ENCODE assay signal across 12 cellular contexts in the genomic region with DNA sequence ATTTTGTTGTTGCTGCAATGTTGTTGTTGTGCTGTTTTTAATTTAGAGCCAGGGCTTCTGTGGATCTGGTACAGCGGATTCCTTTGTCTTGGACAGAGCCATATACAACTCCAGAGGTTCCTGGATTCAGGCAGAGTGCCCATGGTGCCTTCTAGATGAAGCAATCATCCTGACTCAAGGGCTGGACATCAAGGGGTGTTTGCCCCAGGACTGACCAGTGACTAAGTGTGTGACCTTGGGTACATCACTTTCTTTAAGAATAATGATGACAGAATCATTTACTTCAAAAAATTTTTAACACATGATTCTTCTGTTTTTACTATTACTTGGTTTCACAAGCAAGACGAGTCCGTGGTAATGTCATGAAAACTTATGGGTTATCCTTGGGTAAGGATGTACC.
DNase-seq lines count a peak whose midpoint lies in the region; ATAC-seq and TF ChIP-seq lines count a peak whose summit lies in the region.
"Had no signal": no experiment of that assay in that cellular context is flagged by ENCODE, and none has a peak within 500 bp of the region (broad histone marks: within the 10 kb centered on the region; RNA-seq: fewer than 3 reads in every experiment).

No MANE protein-coding gene starts in this region.

- H3K4me2 ChIP-seq in mesendoderm (ENCODE audit: low read length): no peak overlapping the region

- no peak overlapping the region for H3K23ac ChIP-seq in mesendoderm (ENCODE audit: low read length)

- H4K5ac ChIP-seq in mesendoderm (ENCODE audit: low read length): no peak overlapping the region

- no peaks in the 10 kb centered on the region for H3K79me1 ChIP-seq in mesendoderm (ENCODE audit: low read length)

- H2BK5ac ChIP-seq in mesendoderm (ENCODE audit: low read length): no peak overlapping the region

- H3K4me3 Mint-ChIP-seq in nephron progenitor cell: peak overlapping the region; percentile 53
- no peak overlapping the region for H3K4me3 Mint-ChIP-seq in CD8-positive, alpha-beta memory T cell

- peaks cover 4% of the 10 kb centered on the region for H3K9me3 Mint-ChIP-seq in nephron progenitor cell
- no peaks in the 10 kb centered on the region for H3K9me3 Mint-ChIP-seq in CD8-positive, alpha-beta memory T cell

- no peaks in the 10 kb centered on the region for H3K79me2 ChIP-seq in mesendoderm (ENCODE audit: control insufficient read depth, insufficient read depth, low read length)

- H4K8ac ChIP-seq in mesendoderm (ENCODE audit: low read depth, low read length): no peak overlapping the region

- WGBS in mesendoderm (ENCODE audit: extremely low coverage, insufficient coverage, low lambda C conversion rate): no CpG with 5 or more reads among the region's 3 CpGs

- peak; percentile 45 for DNase-seq in left cardiac atrium
- no peak for DNase-seq in Right ventricle myocardium superior
- no peak for DNase-seq in dorsolateral prefrontal cortex
- no peak for DNase-seq in nephron progenitor cell
- peak; percentile 46 to 77 for DNase-seq in uterus
- DNase-seq in CD8-positive, alpha-beta memory T cell: no peak
- DNase-seq in mesendoderm: no peak
- DNase-seq in NCI-H2227 (lab: John Stamatoyannopoulos, UW; ENCODE audit: unreplicated experiment): no peak
- DNase-seq: NCI-H1930, right lobe of liver had no signal

- POLR2A ChIA-PET in CD8-positive, alpha-beta memory T cell (lab: Charles Lee): no interaction called here

- TF ChIP-seq POLR2A in uterus (IDR thresholded peaks at IDR 0.05): no peak

- H2BK15ac ChIP-seq in mesendoderm (replicated peaks; ENCODE audit: low read depth): no peak overlapping the region

- ATAC-seq in left cardiac atrium: no peak
- ATAC-seq in Right ventricle myocardium superior (ENCODE audit: poor library complexity): no peak
- ATAC-seq: body of pancreas had no signal

- H3K4me3 ChIP-seq in dorsolateral prefrontal cortex: no peak overlapping the region
- no peak overlapping the region for H3K4me3 ChIP-seq in uterus
- no peak overlapping the region for H3K4me3 ChIP-seq in CD8-positive, alpha-beta memory T cell (ENCODE audit: low read length)
- H3K4me3 ChIP-seq in mesendoderm (ENCODE audit: low read length): no peak overlapping the region
- H3K4me3 ChIP-seq: body of pancreas, gastrocnemius medialis, right lobe of liver had no signal

- H3K9ac ChIP-seq in mesendoderm (ENCODE audit: low read length): no peak overlapping the region

- no peaks in the 10 kb centered on the region for H3K27me3 ChIP-seq in dorsolateral prefrontal cortex
- no peaks in the 10 kb centered on the region for H3K27me3 ChIP-seq in uterus
- H3K27me3 ChIP-seq in CD8-positive, alpha-beta memory T cell (ENCODE audit: insufficient read depth, low read length, poor library complexity, severe bottlenecking): no peaks in the 10 kb centered on the region
- no peaks in the 10 kb centered on the region for H3K27me3 ChIP-seq in mesendoderm (ENCODE audit: insufficient read depth, low read length, poor library complexity)
- H3K27me3 ChIP-seq: body of pancreas, gastrocnemius medialis, right lobe of liver had no signal

- no peak overlapping the region for H3K18ac ChIP-seq in mesendoderm (ENCODE audit: low read length)

- peak overlapping the region; percentile 88 for H3K27ac Mint-ChIP-seq in nephron progenitor cell
- peak overlapping the region in 1 of 8 donors; percentile 39 for H3K27ac Mint-ChIP-seq in CD8-positive, alpha-beta memory T cell

- peaks cover 94% of the 10 kb centered on the region for H3K4me1 Mint-ChIP-seq in nephron progenitor cell
- H3K4me1 Mint-ChIP-seq in CD8-positive, alpha-beta memory T cell: peaks cover 0 to 8% (median 3%) of the 10 kb centered on the region in 3 donors

- H3K27ac ChIP-seq in dorsolateral prefrontal cortex (peak overlapping the region in 40 of 59 donors; percentile 3 to 83 (median 68)), uterus (peak overlapping the region; percentile 78 to 84), mesendoderm (ENCODE audit: low read depth, low read length) (no peak overlapping the region)
- H3K27ac ChIP-seq in CD8-positive, alpha-beta memory T cell (ENCODE audit: low read depth, low read length): no peak overlapping the region
- H3K27ac ChIP-seq: body of pancreas, gastrocnemius medialis, right lobe of liver had no signal

- H3K36me3 ChIP-seq in uterus: no peaks in the 10 kb centered on the region
- H3K36me3 ChIP-seq in CD8-positive, alpha-beta memory T cell (ENCODE audit: insufficient read depth, low read length): no peaks in the 10 kb centered on the region
- no peaks in the 10 kb centered on the region for H3K36me3 ChIP-seq in mesendoderm (ENCODE audit: control insufficient read depth, insufficient read depth, low read length)
- H3K36me3 ChIP-seq: gastrocnemius medialis, right lobe of liver had no signal

- H3K27me3 Mint-ChIP-seq in nephron progenitor cell (ENCODE audit: low read depth, poor library complexity): no peaks in the 10 kb centered on the region
- no peaks in the 10 kb centered on the region for H3K27me3 Mint-ChIP-seq in CD8-positive, alpha-beta memory T cell

- no peak overlapping the region for H3K56ac ChIP-seq in mesendoderm (ENCODE audit: low read length)

- H2BK120ac ChIP-seq in mesendoderm (ENCODE audit: low read depth, low read length): no peak overlapping the region

- TF ChIP-seq CTCF in dorsolateral prefrontal cortex (IDR thresholded peaks at IDR 0.05 in 54 of 56, conservative IDR thresholded peaks at IDR 0.05 in 2 of 56; ENCODE audit: low read depth in 1 of 56, partially characterized antibody in 56 of 56): no peak
- TF ChIP-seq CTCF in nephron progenitor cell (IDR thresholded peaks at IDR 0.05): no peak
- TF ChIP-seq CTCF in uterus (IDR thresholded peaks at IDR 0.05): no peak

- CTCF ChIA-PET in CD8-positive, alpha-beta memory T cell (lab: Charles Lee): no interaction called here

- no peaks in the 10 kb centered on the region for H3K9me3 ChIP-seq in uterus
- H3K9me3 ChIP-seq in CD8-positive, alpha-beta memory T cell (ENCODE audit: low read length): no peaks in the 10 kb centered on the region
- H3K9me3 ChIP-seq: body of pancreas, gastrocnemius medialis, right lobe of liver had no signal

- H3K4me1 ChIP-seq in uterus (peaks cover 12 to 18% of the 10 kb centered on the region in 2 donors), mesendoderm (ENCODE audit: control insufficient read depth, low read depth, low read length) (peaks cover 9% of the 10 kb centered on the region)
- no peaks in the 10 kb centered on the region for H3K4me1 ChIP-seq in CD8-positive, alpha-beta memory T cell (ENCODE audit: insufficient read depth, low read length)

- H3K4ac ChIP-seq in mesendoderm (ENCODE audit: low read depth, low read length): no peak overlapping the region

- H2AK5ac ChIP-seq in mesendoderm (ENCODE audit: low read length): no peak overlapping the region

- intact Hi-C loops in left cardiac atrium (cut with DNase I) (no loop called here), Right ventricle myocardium superior (cut with DNase I) (loop anchor here (10.0 kb wide), 1 partner anchor 419 kb away; no protein-coding TSS in a partner anchor), dorsolateral prefrontal cortex (cut with DNase I) (no loop called here), uterus (cut with DNase I; ENCODE audit: low total_unique reads) (no loop called here)

- peaks cover 6% of the 10 kb centered on the region for H3K36me3 Mint-ChIP-seq in nephron progenitor cell (ENCODE audit: low read depth)
- peaks cover 0 to 6% (median 0%) of the 10 kb centered on the region in 3 donors for H3K36me3 Mint-ChIP-seq in CD8-positive, alpha-beta memory T cell

Comparison
In these comparisons a context has a peak if more than half of its experiments do, and no peak if none do; other contexts are left out.
1. DNase-seq: peak in left cardiac atrium (single experiment) and uterus (2 of 2); none in Right ventricle myocardium superior (single experiment), dorsolateral prefrontal cortex (0 of 10), nephron progenitor cell (single experiment), CD8-positive, alpha-beta memory T cell (0 of 5), mesendoderm (single experiment) and NCI-H2227 (single experiment).
2. H3K27ac ChIP-seq: peak in dorsolateral prefrontal cortex (40 of 59) and uterus (2 of 2); none in CD8-positive, alpha-beta memory T cell (single experiment) and mesendoderm (single experiment).